Comparison of ENCODE assay signal across 1 cellular context in the genomic region with DNA sequence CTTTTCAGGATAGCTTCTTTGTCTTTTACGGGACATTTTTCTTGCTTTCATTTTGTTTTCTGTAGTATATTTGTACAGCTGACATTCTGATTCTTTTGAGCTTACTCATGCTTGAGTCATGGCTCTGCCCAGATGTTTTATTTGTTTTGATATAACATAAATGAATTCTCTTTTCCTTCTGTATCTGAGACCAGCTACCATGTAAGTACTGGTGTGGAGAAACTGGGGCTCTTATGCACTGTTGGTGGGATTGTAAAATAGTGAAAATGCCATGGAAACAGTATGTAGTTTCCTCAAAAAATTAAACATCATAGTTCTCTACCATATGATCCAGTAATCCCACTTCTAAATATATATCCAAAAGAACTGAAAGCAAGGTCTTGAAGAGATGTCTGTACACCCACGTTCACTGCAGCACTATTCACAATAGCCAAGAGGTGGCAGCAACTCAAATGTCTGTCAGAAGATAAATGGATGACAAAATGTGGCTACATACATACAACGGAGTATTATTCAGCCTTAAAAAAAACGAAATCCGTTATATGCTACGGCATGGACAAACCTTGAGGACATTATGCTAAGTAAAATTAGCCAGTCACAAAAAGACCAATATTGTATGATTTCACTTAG.
A peak's percentile ranks its signal among the peaks of the same experiment; 100 is the strongest.
TF ChIP-seq lines count a peak whose summit lies in the region.

No MANE protein-coding gene starts in this region.

TF ChIP-seq in K562, 482 proteins besides CTCF, POLR2A, EP300 and RAD21 (continued from another document and continues in another):
- TF ChIP-seq, protein P1, sequence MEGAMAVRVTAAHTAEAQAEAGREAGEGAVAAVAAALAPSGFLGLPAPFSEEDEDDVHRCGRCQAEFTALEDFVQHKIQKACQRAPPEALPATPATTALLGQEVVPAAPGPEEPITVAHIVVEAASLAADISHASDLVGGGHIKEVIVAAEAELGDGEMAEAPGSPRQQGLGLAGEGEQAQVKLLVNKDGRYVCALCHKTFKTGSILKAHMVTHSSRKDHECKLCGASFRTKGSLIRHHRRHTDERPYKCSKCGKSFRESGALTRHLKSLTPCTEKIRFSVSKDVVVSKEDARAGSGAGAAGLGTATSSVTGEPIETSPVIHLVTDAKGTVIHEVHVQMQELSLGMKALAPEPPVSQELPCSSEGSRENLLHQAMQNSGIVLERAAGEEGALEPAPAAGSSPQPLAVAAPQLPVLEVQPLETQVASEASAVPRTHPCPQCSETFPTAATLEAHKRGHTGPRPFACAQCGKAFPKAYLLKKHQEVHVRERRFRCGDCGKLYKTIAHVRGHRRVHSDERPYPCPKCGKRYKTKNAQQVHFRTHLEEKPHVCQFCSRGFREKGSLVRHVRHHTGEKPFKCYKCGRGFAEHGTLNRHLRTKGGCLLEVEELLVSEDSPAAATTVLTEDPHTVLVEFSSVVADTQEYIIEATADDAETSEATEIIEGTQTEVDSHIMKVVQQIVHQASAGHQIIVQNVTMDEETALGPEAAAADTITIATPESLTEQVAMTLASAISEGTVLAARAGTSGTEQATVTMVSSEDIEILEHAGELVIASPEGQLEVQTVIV (CRISPR knock-in tag; IDR thresholded peaks at IDR 0.05; ENCODE audit: borderline replicate concordance) = no peak
- TF ChIP-seq NCOA4 (IDR thresholded peaks at IDR 0.05; ENCODE audit: partially characterized antibody) = no peak
- TF ChIP-seq, protein P2, sequence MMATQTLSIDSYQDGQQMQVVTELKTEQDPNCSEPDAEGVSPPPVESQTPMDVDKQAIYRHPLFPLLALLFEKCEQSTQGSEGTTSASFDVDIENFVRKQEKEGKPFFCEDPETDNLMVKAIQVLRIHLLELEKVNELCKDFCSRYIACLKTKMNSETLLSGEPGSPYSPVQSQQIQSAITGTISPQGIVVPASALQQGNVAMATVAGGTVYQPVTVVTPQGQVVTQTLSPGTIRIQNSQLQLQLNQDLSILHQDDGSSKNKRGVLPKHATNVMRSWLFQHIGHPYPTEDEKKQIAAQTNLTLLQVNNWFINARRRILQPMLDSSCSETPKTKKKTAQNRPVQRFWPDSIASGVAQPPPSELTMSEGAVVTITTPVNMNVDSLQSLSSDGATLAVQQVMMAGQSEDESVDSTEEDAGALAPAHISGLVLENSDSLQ (IDR thresholded peaks at IDR 0.05) = peak; percentile 71; the same call in 1 of the 2 replicates
- TF ChIP-seq CHD2 (IDR thresholded peaks at IDR 0.05; ENCODE audit: low read depth, low read length) = no peak
- no peak for TF ChIP-seq EZH2 (IDR thresholded peaks at IDR 0.05; ENCODE audit: borderline replicate concordance, low read depth, low read length)
- TF ChIP-seq, protein P3, sequence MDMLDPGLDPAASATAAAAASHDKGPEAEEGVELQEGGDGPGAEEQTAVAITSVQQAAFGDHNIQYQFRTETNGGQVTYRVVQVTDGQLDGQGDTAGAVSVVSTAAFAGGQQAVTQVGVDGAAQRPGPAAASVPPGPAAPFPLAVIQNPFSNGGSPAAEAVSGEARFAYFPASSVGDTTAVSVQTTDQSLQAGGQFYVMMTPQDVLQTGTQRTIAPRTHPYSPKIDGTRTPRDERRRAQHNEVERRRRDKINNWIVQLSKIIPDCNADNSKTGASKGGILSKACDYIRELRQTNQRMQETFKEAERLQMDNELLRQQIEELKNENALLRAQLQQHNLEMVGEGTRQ (CRISPR knock-in tag; IDR thresholded peaks at IDR 0.05) = no peak
- no peak for TF ChIP-seq ZNF175 (CRISPR knock-in tag; IDR thresholded peaks at IDR 0.05; ENCODE audit: low read depth)
- no peak for TF ChIP-seq CBFA2T3 (IDR thresholded peaks at IDR 0.05)
- TF ChIP-seq, protein P4, sequence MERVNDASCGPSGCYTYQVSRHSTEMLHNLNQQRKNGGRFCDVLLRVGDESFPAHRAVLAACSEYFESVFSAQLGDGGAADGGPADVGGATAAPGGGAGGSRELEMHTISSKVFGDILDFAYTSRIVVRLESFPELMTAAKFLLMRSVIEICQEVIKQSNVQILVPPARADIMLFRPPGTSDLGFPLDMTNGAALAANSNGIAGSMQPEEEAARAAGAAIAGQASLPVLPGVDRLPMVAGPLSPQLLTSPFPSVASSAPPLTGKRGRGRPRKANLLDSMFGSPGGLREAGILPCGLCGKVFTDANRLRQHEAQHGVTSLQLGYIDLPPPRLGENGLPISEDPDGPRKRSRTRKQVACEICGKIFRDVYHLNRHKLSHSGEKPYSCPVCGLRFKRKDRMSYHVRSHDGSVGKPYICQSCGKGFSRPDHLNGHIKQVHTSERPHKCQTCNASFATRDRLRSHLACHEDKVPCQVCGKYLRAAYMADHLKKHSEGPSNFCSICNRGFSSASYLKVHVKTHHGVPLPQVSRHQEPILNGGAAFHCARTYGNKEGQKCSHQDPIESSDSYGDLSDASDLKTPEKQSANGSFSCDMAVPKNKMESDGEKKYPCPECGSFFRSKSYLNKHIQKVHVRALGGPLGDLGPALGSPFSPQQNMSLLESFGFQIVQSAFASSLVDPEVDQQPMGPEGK (CRISPR knock-in tag; IDR thresholded peaks at IDR 0.05; ENCODE audit: borderline replicate concordance) = no peak
- TF ChIP-seq, protein P5, sequence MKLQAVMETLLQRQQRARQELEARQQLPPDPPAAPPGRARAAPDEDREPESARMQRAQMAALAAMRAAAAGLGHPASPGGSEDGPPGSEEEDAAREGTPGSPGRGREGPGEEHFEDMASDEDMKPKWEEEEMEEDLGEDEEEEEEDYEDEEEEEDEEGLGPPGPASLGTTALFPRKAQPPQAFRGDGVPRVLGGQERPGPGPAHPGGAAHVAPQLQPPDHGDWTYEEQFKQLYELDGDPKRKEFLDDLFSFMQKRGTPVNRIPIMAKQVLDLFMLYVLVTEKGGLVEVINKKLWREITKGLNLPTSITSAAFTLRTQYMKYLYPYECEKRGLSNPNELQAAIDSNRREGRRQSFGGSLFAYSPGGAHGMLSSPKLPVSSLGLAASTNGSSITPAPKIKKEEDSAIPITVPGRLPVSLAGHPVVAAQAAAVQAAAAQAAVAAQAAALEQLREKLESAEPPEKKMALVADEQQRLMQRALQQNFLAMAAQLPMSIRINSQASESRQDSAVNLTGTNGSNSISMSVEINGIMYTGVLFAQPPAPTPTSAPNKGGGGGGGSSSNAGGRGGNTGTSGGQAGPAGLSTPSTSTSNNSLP (IDR thresholded peaks at IDR 0.05; ENCODE audit: borderline replicate concordance, low read depth, low read length) = no peak
- TF ChIP-seq, protein P6, sequence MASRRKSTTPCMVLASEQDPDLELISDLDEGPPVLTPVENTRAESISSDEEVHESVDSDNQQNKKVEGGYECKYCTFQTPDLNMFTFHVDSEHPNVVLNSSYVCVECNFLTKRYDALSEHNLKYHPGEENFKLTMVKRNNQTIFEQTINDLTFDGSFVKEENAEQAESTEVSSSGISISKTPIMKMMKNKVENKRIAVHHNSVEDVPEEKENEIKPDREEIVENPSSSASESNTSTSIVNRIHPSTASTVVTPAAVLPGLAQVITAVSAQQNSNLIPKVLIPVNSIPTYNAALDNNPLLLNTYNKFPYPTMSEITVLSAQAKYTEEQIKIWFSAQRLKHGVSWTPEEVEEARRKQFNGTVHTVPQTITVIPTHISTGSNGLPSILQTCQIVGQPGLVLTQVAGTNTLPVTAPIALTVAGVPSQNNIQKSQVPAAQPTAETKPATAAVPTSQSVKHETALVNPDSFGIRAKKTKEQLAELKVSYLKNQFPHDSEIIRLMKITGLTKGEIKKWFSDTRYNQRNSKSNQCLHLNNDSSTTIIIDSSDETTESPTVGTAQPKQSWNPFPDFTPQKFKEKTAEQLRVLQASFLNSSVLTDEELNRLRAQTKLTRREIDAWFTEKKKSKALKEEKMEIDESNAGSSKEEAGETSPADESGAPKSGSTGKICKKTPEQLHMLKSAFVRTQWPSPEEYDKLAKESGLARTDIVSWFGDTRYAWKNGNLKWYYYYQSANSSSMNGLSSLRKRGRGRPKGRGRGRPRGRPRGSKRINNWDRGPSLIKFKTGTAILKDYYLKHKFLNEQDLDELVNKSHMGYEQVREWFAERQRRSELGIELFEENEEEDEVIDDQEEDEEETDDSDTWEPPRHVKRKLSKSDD (conservative IDR thresholded peaks at IDR 0.05; ENCODE audit: low read length) = no peak
- TF ChIP-seq, protein P7, sequence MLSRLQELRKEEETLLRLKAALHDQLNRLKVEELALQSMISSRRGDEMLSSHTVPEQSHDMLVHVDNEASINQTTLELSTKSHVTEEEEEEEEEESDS (CRISPR knock-in tag; IDR thresholded peaks at IDR 0.05) = no peak
- TF ChIP-seq, protein P8, sequence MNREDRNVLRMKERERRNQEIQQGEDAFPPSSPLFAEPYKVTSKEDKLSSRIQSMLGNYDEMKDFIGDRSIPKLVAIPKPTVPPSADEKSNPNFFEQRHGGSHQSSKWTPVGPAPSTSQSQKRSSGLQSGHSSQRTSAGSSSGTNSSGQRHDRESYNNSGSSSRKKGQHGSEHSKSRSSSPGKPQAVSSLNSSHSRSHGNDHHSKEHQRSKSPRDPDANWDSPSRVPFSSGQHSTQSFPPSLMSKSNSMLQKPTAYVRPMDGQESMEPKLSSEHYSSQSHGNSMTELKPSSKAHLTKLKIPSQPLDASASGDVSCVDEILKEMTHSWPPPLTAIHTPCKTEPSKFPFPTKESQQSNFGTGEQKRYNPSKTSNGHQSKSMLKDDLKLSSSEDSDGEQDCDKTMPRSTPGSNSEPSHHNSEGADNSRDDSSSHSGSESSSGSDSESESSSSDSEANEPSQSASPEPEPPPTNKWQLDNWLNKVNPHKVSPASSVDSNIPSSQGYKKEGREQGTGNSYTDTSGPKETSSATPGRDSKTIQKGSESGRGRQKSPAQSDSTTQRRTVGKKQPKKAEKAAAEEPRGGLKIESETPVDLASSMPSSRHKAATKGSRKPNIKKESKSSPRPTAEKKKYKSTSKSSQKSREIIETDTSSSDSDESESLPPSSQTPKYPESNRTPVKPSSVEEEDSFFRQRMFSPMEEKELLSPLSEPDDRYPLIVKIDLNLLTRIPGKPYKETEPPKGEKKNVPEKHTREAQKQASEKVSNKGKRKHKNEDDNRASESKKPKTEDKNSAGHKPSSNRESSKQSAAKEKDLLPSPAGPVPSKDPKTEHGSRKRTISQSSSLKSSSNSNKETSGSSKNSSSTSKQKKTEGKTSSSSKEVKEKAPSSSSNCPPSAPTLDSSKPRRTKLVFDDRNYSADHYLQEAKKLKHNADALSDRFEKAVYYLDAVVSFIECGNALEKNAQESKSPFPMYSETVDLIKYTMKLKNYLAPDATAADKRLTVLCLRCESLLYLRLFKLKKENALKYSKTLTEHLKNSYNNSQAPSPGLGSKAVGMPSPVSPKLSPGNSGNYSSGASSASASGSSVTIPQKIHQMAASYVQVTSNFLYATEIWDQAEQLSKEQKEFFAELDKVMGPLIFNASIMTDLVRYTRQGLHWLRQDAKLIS (CRISPR knock-in tag; IDR thresholded peaks at IDR 0.05) = no peak
- no peak for TF ChIP-seq STAG1 (CRISPR knock-in tag; IDR thresholded peaks at IDR 0.05; ENCODE audit: borderline replicate concordance)
- no peak for TF ChIP-seq ZNF644 (tag; IDR thresholded peaks at IDR 0.05; ENCODE audit: low read depth)
- no peak for TF ChIP-seq SRSF9 (IDR thresholded peaks at IDR 0.05; ENCODE audit: borderline replicate concordance, low read depth, low read length)
- peak; percentile 51 for TF ChIP-seq FOSL1 (tag; conservative IDR thresholded peaks at IDR 0.05)
- no peak for TF ChIP-seq ZNF184 (CRISPR knock-in tag; IDR thresholded peaks at IDR 0.05)
- TF ChIP-seq ZNF780A (CRISPR knock-in tag; IDR thresholded peaks at IDR 0.05) = no peak
- TF ChIP-seq, protein P9, sequence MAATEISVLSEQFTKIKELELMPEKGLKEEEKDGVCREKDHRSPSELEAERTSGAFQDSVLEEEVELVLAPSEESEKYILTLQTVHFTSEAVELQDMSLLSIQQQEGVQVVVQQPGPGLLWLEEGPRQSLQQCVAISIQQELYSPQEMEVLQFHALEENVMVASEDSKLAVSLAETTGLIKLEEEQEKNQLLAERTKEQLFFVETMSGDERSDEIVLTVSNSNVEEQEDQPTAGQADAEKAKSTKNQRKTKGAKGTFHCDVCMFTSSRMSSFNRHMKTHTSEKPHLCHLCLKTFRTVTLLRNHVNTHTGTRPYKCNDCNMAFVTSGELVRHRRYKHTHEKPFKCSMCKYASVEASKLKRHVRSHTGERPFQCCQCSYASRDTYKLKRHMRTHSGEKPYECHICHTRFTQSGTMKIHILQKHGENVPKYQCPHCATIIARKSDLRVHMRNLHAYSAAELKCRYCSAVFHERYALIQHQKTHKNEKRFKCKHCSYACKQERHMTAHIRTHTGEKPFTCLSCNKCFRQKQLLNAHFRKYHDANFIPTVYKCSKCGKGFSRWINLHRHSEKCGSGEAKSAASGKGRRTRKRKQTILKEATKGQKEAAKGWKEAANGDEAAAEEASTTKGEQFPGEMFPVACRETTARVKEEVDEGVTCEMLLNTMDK (IDR thresholded peaks at IDR 0.05; ENCODE audit: borderline replicate concordance, insufficient read depth, low read depth, low read length, poor library complexity, severe bottlenecking) = no peak
- TF ChIP-seq EGR1 (conservative IDR thresholded peaks at IDR 0.05) = peak; percentile 55; the same call in 1 of the 2 replicates
- TF ChIP-seq, protein P10, sequence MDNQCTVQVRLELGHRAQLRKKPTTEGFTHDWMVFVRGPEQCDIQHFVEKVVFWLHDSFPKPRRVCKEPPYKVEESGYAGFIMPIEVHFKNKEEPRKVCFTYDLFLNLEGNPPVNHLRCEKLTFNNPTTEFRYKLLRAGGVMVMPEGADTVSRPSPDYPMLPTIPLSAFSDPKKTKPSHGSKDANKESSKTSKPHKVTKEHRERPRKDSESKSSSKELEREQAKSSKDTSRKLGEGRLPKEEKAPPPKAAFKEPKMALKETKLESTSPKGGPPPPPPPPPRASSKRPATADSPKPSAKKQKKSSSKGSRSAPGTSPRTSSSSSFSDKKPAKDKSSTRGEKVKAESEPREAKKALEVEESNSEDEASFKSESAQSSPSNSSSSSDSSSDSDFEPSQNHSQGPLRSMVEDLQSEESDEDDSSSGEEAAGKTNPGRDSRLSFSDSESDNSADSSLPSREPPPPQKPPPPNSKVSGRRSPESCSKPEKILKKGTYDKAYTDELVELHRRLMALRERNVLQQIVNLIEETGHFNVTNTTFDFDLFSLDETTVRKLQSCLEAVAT (IDR thresholded peaks at IDR 0.05) = peak in 1 of 2 experiments; percentile 55; a peak in 1 of 4 replicates
- no peak for TF ChIP-seq BRD4 (IDR thresholded peaks at IDR 0.05)
- no peak for TF ChIP-seq ZEB2 (IDR thresholded peaks at IDR 0.05)
